9 cellular contexts compared by ENCODE assay signal in the genomic region with DNA sequence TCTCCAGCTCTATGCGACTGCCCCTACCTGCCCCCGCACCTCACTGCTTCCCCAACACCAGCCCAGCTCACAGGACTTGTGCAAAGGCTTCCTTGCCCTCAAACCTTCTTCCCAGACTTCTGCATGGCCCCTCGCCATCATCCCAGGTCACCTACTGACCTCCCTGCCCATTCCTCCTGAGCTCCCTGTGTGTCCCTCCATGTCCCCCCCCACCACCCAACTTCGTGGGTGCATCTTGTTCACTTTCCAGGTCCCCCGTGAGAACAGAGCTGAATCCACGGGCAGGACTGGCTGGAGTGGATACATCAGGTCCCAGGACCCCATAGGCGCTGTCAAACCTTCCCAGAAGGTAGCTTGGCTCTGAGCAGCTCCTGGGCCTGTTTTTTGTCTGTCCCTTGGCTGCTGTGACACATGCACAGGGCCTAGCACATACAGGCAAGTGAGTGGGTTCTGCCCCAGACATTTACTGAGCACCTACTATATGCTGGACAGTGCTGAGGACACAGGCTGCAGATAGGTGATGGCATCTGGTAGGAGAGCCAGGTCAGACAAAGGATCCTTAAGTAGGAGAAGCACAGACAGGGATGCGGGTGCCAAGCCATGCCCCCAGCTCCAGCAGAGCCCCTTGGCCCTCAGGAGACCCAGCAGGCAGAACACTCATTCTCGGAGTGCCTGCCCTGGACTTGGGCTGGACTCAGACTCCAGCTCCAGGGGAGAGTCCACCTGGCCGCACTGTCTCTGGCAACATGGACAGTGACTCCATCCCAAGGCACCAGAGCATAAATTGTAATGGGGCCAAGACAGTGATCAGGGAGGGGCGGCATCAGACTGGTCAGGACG. TPM values are rescaled to one million over a fixed set of nuclear protein-coding genes. Genes with fewer than 3 reads are reported as not detected.
A peak's percentile ranks its signal among the peaks of the same experiment; 100 is the strongest.
DNase-seq lines count a peak whose midpoint lies in the region; ATAC-seq and TF ChIP-seq lines count a peak whose summit lies in the region.
"Had no signal": no experiment of that assay in that cellular context is flagged by ENCODE, and none has a peak within 500 bp of the region (broad histone marks: within the 10 kb centered on the region; RNA-seq: fewer than 3 reads in every experiment).

No MANE protein-coding gene starts in this region.

- TF ChIP-seq POLR2A in heart left ventricle (IDR thresholded peaks at IDR 0.05), result no peak

- peaks cover 15% of the 10 kb centered on the region; the same call in 1 of the 2 replicates for H4K20me1 ChIP-seq in BLaER1

- peak overlapping the region; percentile 65 for H3K27ac Mint-ChIP-seq in T-helper 1 cell treated with Interleukin-12 subunit alpha and Interleukin-12 subunit beta and Interleukin-4 antibody, amounts not matched to agents 30 μg/mL and 1 μg/mL, for 36 hours

- no peak overlapping the region for H3K4me3 Mint-ChIP-seq in T-helper 1 cell treated with Interleukin-12 subunit alpha and Interleukin-12 subunit beta and Interleukin-4 antibody, amounts not matched to agents 30 μg/mL and 1 μg/mL, for 36 hours

- H3K36me3 ChIP-seq in BLaER1, result peaks cover 39% of the 10 kb centered on the region
- H3K36me3 ChIP-seq in heart left ventricle, result peaks cover 0 to 32% (median 23%) of the 10 kb centered on the region in 9 donors

- peaks cover 12% of the 10 kb centered on the region for H3K36me3 Mint-ChIP-seq in T-helper 1 cell treated with Interleukin-12 subunit alpha and Interleukin-12 subunit beta and Interleukin-4 antibody, amounts not matched to agents 30 μg/mL and 1 μg/mL, for 36 hours (ENCODE audit: low read depth)

- no peaks in the 10 kb centered on the region for H3K27me3 Mint-ChIP-seq in T-helper 1 cell treated with Interleukin-12 subunit alpha and Interleukin-12 subunit beta and Interleukin-4 antibody, amounts not matched to agents 30 μg/mL and 1 μg/mL, for 36 hours (ENCODE audit: low read depth)

- H3K9me3 Mint-ChIP-seq in T-helper 1 cell treated with Interleukin-12 subunit alpha and Interleukin-12 subunit beta and Interleukin-4 antibody, amounts not matched to agents 30 μg/mL and 1 μg/mL, for 36 hours, result no peaks in the 10 kb centered on the region

- H3K27me3 ChIP-seq in BLaER1 (no peaks in the 10 kb centered on the region), heart left ventricle (no peaks in the 10 kb centered on the region)

- intact Hi-C loops in heart left ventricle (cut with DNase I) (loop anchor here in 1 of 10 donors (2.0 kb wide), 1 partner anchor 20 kb away; no protein-coding TSS in a partner anchor), posterior vena cava (cut with DNase I) (no loop called here)

- H3K4me1 ChIP-seq in BLaER1 (peaks cover 54% of the 10 kb centered on the region), heart left ventricle (peaks cover 0 to 62% (median 18%) of the 10 kb centered on the region in 12 donors)

- H3K4me2 ChIP-seq in BLaER1, result peak overlapping the region; percentile 47

- H3K27ac ChIP-seq in BLaER1 (peak overlapping the region; percentile 71), heart left ventricle (peak overlapping the region in 8 of 12 donors; percentile 30 to 90 (median 54))

- peak in 4 of 5 donors; percentile 6 to 46 (median 23) for DNase-seq in heart left ventricle
- DNase-seq in posterior vena cava (ENCODE audit: low spot score), result peak; percentile 69
- DNase-seq in NK-92 treated with Interleukin-12 subunit alpha and Interleukin-12 subunit beta, amount 100 ng/mL, for 24 hours (lab: John Stamatoyannopoulos, UW), result no peak
- no peak for DNase-seq in LoVo (ENCODE audit: low spot score)
- DNase-seq in NCI-H446 treated with DMSO at 0.1 percent for 48 hours (lab: John Stamatoyannopoulos, UW), result no peak
- DNase-seq: NCI-H1092 treated with DMSO at 0.1 percent for 48 hours had no signal

- H3K4me1 Mint-ChIP-seq in T-helper 1 cell treated with Interleukin-12 subunit alpha and Interleukin-12 subunit beta and Interleukin-4 antibody, amounts not matched to agents 30 μg/mL and 1 μg/mL, for 36 hours (ENCODE audit: low read depth), result peaks cover 18% of the 10 kb centered on the region

- 92 to 93% (median 92%) methylated on average over 11 to 12 of the region's 12 CpGs for WGBS in heart left ventricle, 4 donors

- H3K4me3 ChIP-seq in BLaER1, result no peak overlapping the region
- no peak overlapping the region for H3K4me3 ChIP-seq in heart left ventricle

- no peak for TF ChIP-seq CTCF in heart left ventricle (IDR thresholded peaks at IDR 0.05)

- ATAC-seq in heart left ventricle, result no peak
- no peak for ATAC-seq in GM21367 (IDR thresholded peaks at IDR 0.05; ENCODE audit: unreplicated experiment)

- H3K9ac ChIP-seq in BLaER1, result no peak overlapping the region

- no peaks in the 10 kb centered on the region for H3K9me3 ChIP-seq in BLaER1
- H3K9me3 ChIP-seq in heart left ventricle, result no peaks in the 10 kb centered on the region

RNA-seq across cellular contexts. Expression of gene NINJ1, which starts 15.0 kb away (rescaled TPM):
- total RNA-seq in heart left ventricle (10 to 100 TPM; 42.2 to 96.1 (median 56.3) TPM), posterior vena cava (10 to 100 TPM; 30.6 to 39.5 TPM)
- polyA plus RNA-seq in heart left ventricle, result 10 to 100 TPM; 52.0 to 52.9 TPM

RNA-seq across cellular contexts. Expression of gene CARD19, which starts 23.1 kb away (rescaled TPM):
- total RNA-seq in heart left ventricle (10 to 100 TPM; 24.2 to 46.2 (median 27.5) TPM), posterior vena cava (10 to 100 TPM; 40.8 to 43.0 TPM)
- 10 to 100 TPM; 38.9 to 42.7 TPM for polyA plus RNA-seq in heart left ventricle

Comparison
In these comparisons a context has a peak if more than half of its experiments do, and no peak if none do; other contexts are left out.
1. DNase-seq: peak in heart left ventricle (4 of 5) and posterior vena cava (single experiment); none in NK-92 treated with Interleukin-12 subunit alpha and Interleukin-12 subunit beta, amount 100 ng/mL, for 24 hours (single experiment), LoVo (single experiment) and NCI-H446 treated with DMSO at 0.1 percent for 48 hours (single experiment).